In the genomic region with DNA sequence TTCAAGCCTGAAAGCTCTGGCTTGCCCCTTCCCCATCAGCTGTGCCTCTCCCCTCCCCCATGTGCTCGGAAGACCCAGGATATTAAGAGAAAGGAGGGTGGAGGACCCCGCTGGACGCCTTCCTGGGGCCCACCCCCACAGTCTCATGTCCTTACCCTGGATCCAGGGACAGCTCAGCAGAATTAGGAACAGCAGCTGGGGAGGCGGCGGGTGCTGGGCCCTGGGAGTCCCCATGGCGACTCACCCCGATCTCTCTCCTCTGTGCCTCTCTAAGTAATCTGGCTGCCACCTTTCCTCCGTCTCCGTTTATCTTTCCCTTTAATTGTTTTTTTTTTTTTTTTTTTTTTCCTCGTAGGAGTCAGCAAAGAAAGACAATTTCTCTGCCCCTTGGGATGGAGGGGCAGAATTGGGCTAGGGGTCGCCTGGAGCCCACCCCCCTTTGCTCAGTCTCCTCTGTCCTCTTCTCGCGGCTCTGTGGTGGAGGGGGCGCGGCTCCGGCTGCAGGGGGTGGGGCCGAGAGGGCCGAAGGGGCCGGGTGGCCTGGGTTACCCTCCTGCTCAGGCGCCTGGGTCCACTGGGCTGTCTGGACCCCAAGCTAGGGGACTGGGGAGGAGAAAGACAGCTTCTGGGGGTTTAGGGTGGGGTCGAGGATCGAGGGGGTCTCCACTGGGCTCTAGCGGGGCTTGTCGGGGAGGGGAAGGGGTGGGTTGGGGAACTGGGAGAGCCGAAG, we compare ENCODE assay signal across 9 cellular contexts. TPM values are rescaled to one million over a fixed set of nuclear protein-coding genes. Genes with fewer than 3 reads are reported as not detected.
DNase-seq lines count a peak whose midpoint lies in the region; ATAC-seq, FAIRE-seq and TF ChIP-seq lines count a peak whose summit lies in the region.
"Had no signal": no experiment of that assay in that cellular context is flagged by ENCODE, and none has a peak within 500 bp of the region (broad histone marks: within the 10 kb centered on the region; RNA-seq: fewer than 3 reads in every experiment).

No MANE protein-coding gene starts in this region.

- peaks cover 8% of the 10 kb centered on the region for H3K27me3 ChIP-seq in DND-41 (ENCODE audit: insufficient read depth, low read length, poor library complexity)
- H3K27me3 ChIP-seq in bronchial epithelial cell (ENCODE audit: control insufficient read depth, insufficient read depth, low read length), result no peaks in the 10 kb centered on the region
- H3K27me3 ChIP-seq in neural cell (ENCODE audit: insufficient read depth, low read depth, low read length), result no peaks in the 10 kb centered on the region

- H3K9ac ChIP-seq in DND-41 (ENCODE audit: low read depth, low read length), result no peak overlapping the region
- H3K9ac ChIP-seq in neural cell (ENCODE audit: low read length), result peak overlapping the region; percentile 98

- no peaks in the 10 kb centered on the region for H3F3A ChIP-seq in neural cell (ENCODE audit: insufficient read depth, low read length, poor library complexity, severe bottlenecking)

- H2AFZ ChIP-seq in DND-41 (ENCODE audit: low read depth, low read length) (no peak overlapping the region), neural cell (ENCODE audit: low read depth, low read length) (peak overlapping the region; percentile 40)

- H3K79me2 ChIP-seq in DND-41 (ENCODE audit: insufficient read depth, low read length), result no peaks in the 10 kb centered on the region
- H3K79me2 ChIP-seq in neural cell (replicated peaks; ENCODE audit: insufficient read depth, low read length), result peaks cover 22% of the 10 kb centered on the region

- H3K36me3 ChIP-seq in DND-41 (ENCODE audit: insufficient read depth, low read length), result no peaks in the 10 kb centered on the region
- H3K36me3 ChIP-seq in bronchial epithelial cell (ENCODE audit: control insufficient read depth, insufficient read depth, low read length), result no peaks in the 10 kb centered on the region
- no peaks in the 10 kb centered on the region for H3K36me3 ChIP-seq in neural cell (ENCODE audit: insufficient read depth, low read length)

- H3K4me2 ChIP-seq in DND-41 (ENCODE audit: insufficient read depth, low read length) (peak overlapping the region; percentile 79), neural cell (ENCODE audit: low read length) (peak overlapping the region; percentile 94)

- TF ChIP-seq CTCF in DND-41 (IDR thresholded peaks at IDR 0.05; ENCODE audit: borderline replicate concordance, extremely low read depth, low read length, poor library complexity, severe bottlenecking), result no peak
- no peak for TF ChIP-seq CTCF in bronchial epithelial cell (IDR thresholded peaks at IDR 0.05; ENCODE audit: insufficient read depth, low read length, severe bottlenecking)
- TF ChIP-seq CTCF in neural cell (IDR thresholded peaks at IDR 0.05; ENCODE audit: poor library complexity, severe bottlenecking), result no peak

- TF ChIP-seq RAD21 in neural cell (conservative IDR thresholded peaks at IDR 0.05), result no peak

- FAIRE-seq in bronchial epithelial cell (lab: Jason Lieb, UNC), result no peak

- peaks cover 26% of the 10 kb centered on the region for H3K4me1 ChIP-seq in DND-41 (ENCODE audit: insufficient read depth, low read length)

- peak overlapping the region in 1 of 2 experiments; percentile 58; a peak in 2 of 4 replicates for H3K4me3 ChIP-seq in DND-41 (ENCODE audit: low read depth in 1 of 2, low read length in 2 of 2)
- peak overlapping the region; percentile 52 for H3K4me3 ChIP-seq in bronchial epithelial cell (ENCODE audit: low read depth, low read length)
- H3K4me3 ChIP-seq in neural cell (ENCODE audit: low read length), result peak overlapping the region; percentile 75

- H3K9me3 ChIP-seq in DND-41 (ENCODE audit: insufficient read depth, low read length, severe bottlenecking) (no peaks in the 10 kb centered on the region), neural cell (ENCODE audit: low read length) (no peaks in the 10 kb centered on the region)

- H3K27ac ChIP-seq in DND-41 (ENCODE audit: low read length) (no peak overlapping the region), neural cell (ENCODE audit: low read length) (peak overlapping the region; percentile 98)
- H3K27ac ChIP-seq: HL-60 had no signal

- DNase-seq in DND-41 (no peak), NCI-H1092 treated with DMSO at 0.1 percent for 48 hours (lab: John Stamatoyannopoulos, UW) (peak; percentile 83), bronchial epithelial cell (ENCODE audit: low read depth) (no peak), NCI-H1048 (lab: John Stamatoyannopoulos, UW) (no peak), NCI-H187 treated with DMSO at 0.1 percent for 48 hours (lab: John Stamatoyannopoulos, UW) (no peak)

- no peak for TF ChIP-seq EP300 in neural cell (conservative IDR thresholded peaks at IDR 0.05; ENCODE audit: poor library complexity, severe bottlenecking)

- ATAC-seq in DND-41 (ENCODE audit: insufficient read depth, low read depth), result no peak
- ATAC-seq in GM19397 (IDR thresholded peaks at IDR 0.05; ENCODE audit: unreplicated experiment), result no peak
- no peak for ATAC-seq in HG03097 (IDR thresholded peaks at IDR 0.05; ENCODE audit: low FRiP score, unreplicated experiment)

- H3K9me2 ChIP-seq in neural cell (ENCODE audit: insufficient read depth, low read length), result no peaks in the 10 kb centered on the region

- H4K20me1 ChIP-seq in DND-41 (ENCODE audit: insufficient read depth, low read length) (peaks cover 14% of the 10 kb centered on the region), neural cell (ENCODE audit: insufficient read depth) (no peaks in the 10 kb centered on the region)

TF ChIP-seq in neural cell, 6 proteins besides CTCF, POLR2A, EP300 and RAD21:
- no peak for TF ChIP-seq MXI1 (conservative IDR thresholded peaks at IDR 0.05; ENCODE audit: poor library complexity, severe bottlenecking)
- TF ChIP-seq SMC3 (conservative IDR thresholded peaks at IDR 0.05; ENCODE audit: poor library complexity), result no peak
- no peak for TF ChIP-seq TAF1 (IDR thresholded peaks at IDR 0.05; ENCODE audit: low read depth)
- TF ChIP-seq REST (IDR thresholded peaks at IDR 0.05; ENCODE audit: borderline replicate concordance), result peak; percentile 3

RNA-seq across cellular contexts. Expression of gene SEZ6L2, which starts 0.4 kb away (rescaled TPM):
- 1.8 and 2.9 TPM in 2 replicates for total RNA-seq in bronchial epithelial cell
- 48.8 and 52.7 TPM in 2 replicates for polyA plus RNA-seq in neural cell
- polyA minus RNA-seq in neural cell, result 68.6 and 76.7 TPM in 2 replicates

RNA-seq across cellular contexts. Expression of gene ASPHD1, which starts 1.3 kb away (rescaled TPM):
- total RNA-seq in bronchial epithelial cell, result 1.2 and 2.4 TPM in 2 replicates
- polyA plus RNA-seq in neural cell, result 38.9 and 48.2 TPM in 2 replicates
- polyA minus RNA-seq in neural cell, result 23.2 and 30.2 TPM in 2 replicates

RNA-seq across cellular contexts. Expression of gene KCTD13, which starts 27.1 kb away (rescaled TPM):
- 8.2 and 12.2 TPM in 2 replicates for total RNA-seq in bronchial epithelial cell
- 55.0 and 70.7 TPM in 2 replicates for polyA plus RNA-seq in neural cell
- 27.5 and 34.4 TPM in 2 replicates for polyA minus RNA-seq in neural cell

RNA-seq across cellular contexts. Expression of gene CDIPT, which starts 35.9 kb away (rescaled TPM):
- total RNA-seq in bronchial epithelial cell, result 46.1 and 53.2 TPM in 2 replicates
- polyA plus RNA-seq in neural cell, result 92.6 and 95.6 TPM in 2 replicates
- polyA minus RNA-seq in neural cell, result 63.4 and 72.3 TPM in 2 replicates
